24 cellular contexts compared by ENCODE assay signal in genomic region chr5:36450229-36451024, GRCh38.
A peak's percentile ranks its signal among the peaks of the same experiment; 100 is the strongest.
DNase-seq lines count a peak whose midpoint lies in the region; ATAC-seq and TF ChIP-seq lines count a peak whose summit lies in the region.
"Had no signal": no experiment of that assay in that cellular context is flagged by ENCODE, and none has a peak within 500 bp of the region (broad histone marks: within the 10 kb centered on the region; RNA-seq: fewer than 3 reads in every experiment).

No MANE protein-coding gene starts in this region.

- no peak for TF ChIP-seq POLR2A in esophagus squamous epithelium (IDR thresholded peaks at IDR 0.05)

- no peak overlapping the region for H3K27ac Mint-ChIP-seq in activated T-helper 17 cell treated with anti-CD3 and anti-CD28 coated beads, Interleukin-2, amount 50 U/mL, for 72 hours
- H3K27ac Mint-ChIP-seq: CD4-positive, CD25-positive, alpha-beta regulatory T cell; dendritic cell treated with granulocyte-macrophage colony-stimulating factor and Interleukin-4, amounts not matched to agents 40 ng/mL and 50 ng/mL, for 4 days; stimulated activated naive B cell treated with anti-CD40 and anti-IgM and Interleukin-4, amounts not matched to agents 10 μg/mL and 1 μg/mL and 100 μg/mL, for 72 hours had no signal

- no peaks in the 10 kb centered on the region for H3K9me3 ChIP-seq in esophagus squamous epithelium
- H3K9me3 ChIP-seq: adrenal gland, gastrocnemius medialis, SK-N-SH had no signal

- H3K27me3 ChIP-seq in esophagus squamous epithelium, result peaks cover 0 to 9% (median 0%) of the 10 kb centered on the region in 4 donors
- H3K27me3 ChIP-seq: adrenal gland, cardiac muscle cell, gastrocnemius medialis had no signal

- intact Hi-C loops in esophagus squamous epithelium (cut with DNase I), result no loop called here

- H3K4me1 Mint-ChIP-seq in activated T-helper 17 cell treated with anti-CD3 and anti-CD28 coated beads, Interleukin-2, amount 50 U/mL, for 72 hours, result no peaks in the 10 kb centered on the region
- H3K4me1 Mint-ChIP-seq: CD4-positive, CD25-positive, alpha-beta regulatory T cell; stimulated activated naive B cell treated with anti-CD40 and anti-IgM and Interleukin-4, amounts not matched to agents 10 μg/mL and 1 μg/mL and 100 μg/mL, for 72 hours had no signal

- no peak for TF ChIP-seq CTCF in RWPE1 (conservative IDR thresholded peaks at IDR 0.05; ENCODE audit: low read depth)
- no peak for TF ChIP-seq CTCF in esophagus squamous epithelium (IDR thresholded peaks at IDR 0.05)
- TF ChIP-seq CTCF in retinal pigment epithelial cell (conservative IDR thresholded peaks at IDR 0.05; ENCODE audit: low read depth, low read length), result no peak

- no peaks in the 10 kb centered on the region for H3K36me3 ChIP-seq in esophagus squamous epithelium
- H3K36me3 ChIP-seq: adrenal gland, cardiac muscle cell, gastrocnemius medialis had no signal

- H3K4me3 Mint-ChIP-seq in activated T-helper 17 cell treated with anti-CD3 and anti-CD28 coated beads, Interleukin-2, amount 50 U/mL, for 72 hours, result no peak overlapping the region
- H3K4me3 Mint-ChIP-seq: CD4-positive, CD25-positive, alpha-beta regulatory T cell; dendritic cell treated with granulocyte-macrophage colony-stimulating factor and Interleukin-4, amounts not matched to agents 40 ng/mL and 50 ng/mL, for 4 days; stimulated activated naive B cell treated with anti-CD40 and anti-IgM and Interleukin-4, amounts not matched to agents 10 μg/mL and 1 μg/mL and 100 μg/mL, for 72 hours had no signal

- H3K9me3 Mint-ChIP-seq in activated T-helper 17 cell treated with anti-CD3 and anti-CD28 coated beads, Interleukin-2, amount 50 U/mL, for 72 hours, result no peaks in the 10 kb centered on the region
- H3K9me3 Mint-ChIP-seq: dendritic cell treated with granulocyte-macrophage colony-stimulating factor and Interleukin-4, amounts not matched to agents 40 ng/mL and 50 ng/mL, for 4 days; stimulated activated naive B cell treated with anti-CD40 and anti-IgM and Interleukin-4, amounts not matched to agents 10 μg/mL and 1 μg/mL and 100 μg/mL, for 72 hours had no signal

- WGBS in esophagus squamous epithelium, 2 donors, result 34 to 47% methylated on average over 3 of the region's 3 CpGs

- peaks cover 0 to 84% (median 16%) of the 10 kb centered on the region in 3 donors for H3K4me1 ChIP-seq in esophagus squamous epithelium
- H3K4me1 ChIP-seq: adrenal gland, gastrocnemius medialis had no signal

- CTCF ChIA-PET in RWPE1 (lab: Yijun Ruan, JAX), result interaction anchor here (0.6 kb wide), 1 partner anchor 242 kb away, joined by 3 read pairs; no protein-coding TSS in a partner anchor

- no peak for ATAC-seq in activated T-helper 17 cell treated with anti-CD3 and anti-CD28 coated beads, Interleukin-2, amount 50 U/mL, for 72 hours (replicated peaks)
- ATAC-seq: gastrocnemius medialis; stimulated activated naive B cell treated with anti-CD40 and anti-IgM and Interleukin-4, amounts not matched to agents 10 μg/mL and 1 μg/mL and 100 μg/mL, for 72 hours had no signal

- H3K27ac ChIP-seq in RWPE1 (peak overlapping the region; percentile 84; the same call in 1 of the 2 replicates), esophagus squamous epithelium (peak overlapping the region in 3 of 4 donors; percentile 18 to 60 (median 49))
- H3K27ac ChIP-seq: adrenal gland, cardiac muscle cell, gastrocnemius medialis, VCaP had no signal

- H3K4me3 ChIP-seq in esophagus squamous epithelium (no peak overlapping the region), retinal pigment epithelial cell (ENCODE audit: low read length) (no peak overlapping the region)
- H3K4me3 ChIP-seq: adrenal gland, cardiac muscle cell, gastrocnemius medialis had no signal

- peaks cover 3% of the 10 kb centered on the region for H3K27me3 Mint-ChIP-seq in activated T-helper 17 cell treated with anti-CD3 and anti-CD28 coated beads, Interleukin-2, amount 50 U/mL, for 72 hours
- H3K27me3 Mint-ChIP-seq: CD4-positive, CD25-positive, alpha-beta regulatory T cell; dendritic cell treated with granulocyte-macrophage colony-stimulating factor and Interleukin-4, amounts not matched to agents 40 ng/mL and 50 ng/mL, for 4 days; stimulated activated naive B cell treated with anti-CD40 and anti-IgM and Interleukin-4, amounts not matched to agents 10 μg/mL and 1 μg/mL and 100 μg/mL, for 72 hours had no signal

- DNase-seq in HCEC 1CT, result peak; percentile 7
- peak; percentile 52 for DNase-seq in RWPE1 (ENCODE audit: low spot score)
- DNase-seq in esophagus squamous epithelium (lab: John Stamatoyannopoulos, UW), result no peak
- peak; percentile 66 for DNase-seq in retinal pigment epithelial cell (ENCODE audit: low read depth)
- no peak for DNase-seq in iPS-NIHi11 (ENCODE audit: low spot score)
- no peak for DNase-seq in hepatic stellate cell (ENCODE audit: low spot score)
- no peak for DNase-seq in islet precursor cell
- DNase-seq: activated CD4-positive, alpha-beta T cell treated with anti-CD3 and anti-CD28 coated beads, Interleukin-2, amount 50 U/mL, for 4 hours; activated gamma-delta T cell treated with Interleukin-2 at 50 U/mL for 16 hours; adrenal gland; CD4-positive, CD25-positive, alpha-beta regulatory T cell; gastrocnemius medialis; hypothalamus; NCI-H1417; NCI-H524; RPMI8226; SK-N-SH; stimulated activated CD4-positive, alpha-beta T cell treated with anti-CD3 and anti-CD28 coated beads, Interleukin-2, amount 100 ng/mL, for 48 hours; stimulated activated naive B cell treated with anti-CD40 and anti-IgM and Interleukin-4, amounts not matched to agents 10 μg/mL and 1 μg/mL and 100 μg/mL, for 72 hours; T-helper 2 cell had no signal

- POLR2A ChIA-PET in RWPE1 (lab: Yijun Ruan, JAX; ENCODE audit: low non-redundant PET), result no interaction called here

- H3K36me3 Mint-ChIP-seq in activated T-helper 17 cell treated with anti-CD3 and anti-CD28 coated beads, Interleukin-2, amount 50 U/mL, for 72 hours (ENCODE audit: low read depth), result no peaks in the 10 kb centered on the region
- H3K36me3 Mint-ChIP-seq: CD4-positive, CD25-positive, alpha-beta regulatory T cell; stimulated activated naive B cell treated with anti-CD40 and anti-IgM and Interleukin-4, amounts not matched to agents 10 μg/mL and 1 μg/mL and 100 μg/mL, for 72 hours had no signal

Comparison
In these comparisons a context has a peak if more than half of its experiments do, and no peak if none do; other contexts are left out.
1. DNase-seq: peak in HCEC 1CT (single experiment), RWPE1 (single experiment) and retinal pigment epithelial cell (single experiment); none in esophagus squamous epithelium (single experiment), iPS-NIHi11 (single experiment), hepatic stellate cell (single experiment) and islet precursor cell (single experiment).